Comparison of ENCODE assay signal across 1 cellular context in the genomic region with DNA sequence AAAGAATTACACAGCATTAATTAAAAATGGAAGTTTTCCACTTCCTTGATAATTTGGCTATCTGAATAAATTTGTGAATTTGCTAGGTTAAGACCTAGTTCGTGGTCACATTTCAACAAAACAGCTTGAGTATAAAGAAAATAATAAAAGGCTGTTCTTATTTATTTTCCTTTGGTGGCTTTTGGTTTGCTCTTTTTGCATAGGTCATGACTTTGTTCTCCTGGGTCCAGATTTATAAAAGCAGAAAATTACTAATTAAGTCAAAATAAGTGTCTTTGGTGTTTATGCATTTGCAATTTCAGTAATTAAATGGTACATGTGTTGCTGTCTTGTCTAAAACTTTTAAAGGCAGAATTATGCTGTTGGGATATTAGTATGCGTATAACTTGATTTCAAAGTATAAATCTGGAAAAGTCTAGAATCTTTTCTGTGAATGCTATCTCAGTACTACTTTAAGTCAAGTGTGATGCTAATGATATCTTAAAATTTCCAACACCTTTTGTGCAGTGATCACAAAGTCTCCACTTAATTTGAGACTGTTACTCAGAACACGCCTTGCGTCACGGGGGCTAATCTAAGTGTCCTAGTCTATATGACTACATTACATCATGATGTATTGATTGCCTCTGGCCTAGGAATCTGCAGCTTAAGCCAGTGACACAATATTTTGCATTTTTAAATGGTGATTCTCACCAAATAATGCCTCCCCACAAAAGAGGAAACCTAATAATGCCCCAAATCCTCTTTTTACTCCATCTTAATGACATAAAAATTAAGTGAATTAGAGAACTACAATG.
TF ChIP-seq lines count a peak whose summit lies in the region.

No MANE protein-coding gene starts in this region.

TF ChIP-seq in GM23338, 12 proteins besides CTCF, POLR2A, EP300 and RAD21 (continued from another document):
- TF ChIP-seq, protein P1, sequence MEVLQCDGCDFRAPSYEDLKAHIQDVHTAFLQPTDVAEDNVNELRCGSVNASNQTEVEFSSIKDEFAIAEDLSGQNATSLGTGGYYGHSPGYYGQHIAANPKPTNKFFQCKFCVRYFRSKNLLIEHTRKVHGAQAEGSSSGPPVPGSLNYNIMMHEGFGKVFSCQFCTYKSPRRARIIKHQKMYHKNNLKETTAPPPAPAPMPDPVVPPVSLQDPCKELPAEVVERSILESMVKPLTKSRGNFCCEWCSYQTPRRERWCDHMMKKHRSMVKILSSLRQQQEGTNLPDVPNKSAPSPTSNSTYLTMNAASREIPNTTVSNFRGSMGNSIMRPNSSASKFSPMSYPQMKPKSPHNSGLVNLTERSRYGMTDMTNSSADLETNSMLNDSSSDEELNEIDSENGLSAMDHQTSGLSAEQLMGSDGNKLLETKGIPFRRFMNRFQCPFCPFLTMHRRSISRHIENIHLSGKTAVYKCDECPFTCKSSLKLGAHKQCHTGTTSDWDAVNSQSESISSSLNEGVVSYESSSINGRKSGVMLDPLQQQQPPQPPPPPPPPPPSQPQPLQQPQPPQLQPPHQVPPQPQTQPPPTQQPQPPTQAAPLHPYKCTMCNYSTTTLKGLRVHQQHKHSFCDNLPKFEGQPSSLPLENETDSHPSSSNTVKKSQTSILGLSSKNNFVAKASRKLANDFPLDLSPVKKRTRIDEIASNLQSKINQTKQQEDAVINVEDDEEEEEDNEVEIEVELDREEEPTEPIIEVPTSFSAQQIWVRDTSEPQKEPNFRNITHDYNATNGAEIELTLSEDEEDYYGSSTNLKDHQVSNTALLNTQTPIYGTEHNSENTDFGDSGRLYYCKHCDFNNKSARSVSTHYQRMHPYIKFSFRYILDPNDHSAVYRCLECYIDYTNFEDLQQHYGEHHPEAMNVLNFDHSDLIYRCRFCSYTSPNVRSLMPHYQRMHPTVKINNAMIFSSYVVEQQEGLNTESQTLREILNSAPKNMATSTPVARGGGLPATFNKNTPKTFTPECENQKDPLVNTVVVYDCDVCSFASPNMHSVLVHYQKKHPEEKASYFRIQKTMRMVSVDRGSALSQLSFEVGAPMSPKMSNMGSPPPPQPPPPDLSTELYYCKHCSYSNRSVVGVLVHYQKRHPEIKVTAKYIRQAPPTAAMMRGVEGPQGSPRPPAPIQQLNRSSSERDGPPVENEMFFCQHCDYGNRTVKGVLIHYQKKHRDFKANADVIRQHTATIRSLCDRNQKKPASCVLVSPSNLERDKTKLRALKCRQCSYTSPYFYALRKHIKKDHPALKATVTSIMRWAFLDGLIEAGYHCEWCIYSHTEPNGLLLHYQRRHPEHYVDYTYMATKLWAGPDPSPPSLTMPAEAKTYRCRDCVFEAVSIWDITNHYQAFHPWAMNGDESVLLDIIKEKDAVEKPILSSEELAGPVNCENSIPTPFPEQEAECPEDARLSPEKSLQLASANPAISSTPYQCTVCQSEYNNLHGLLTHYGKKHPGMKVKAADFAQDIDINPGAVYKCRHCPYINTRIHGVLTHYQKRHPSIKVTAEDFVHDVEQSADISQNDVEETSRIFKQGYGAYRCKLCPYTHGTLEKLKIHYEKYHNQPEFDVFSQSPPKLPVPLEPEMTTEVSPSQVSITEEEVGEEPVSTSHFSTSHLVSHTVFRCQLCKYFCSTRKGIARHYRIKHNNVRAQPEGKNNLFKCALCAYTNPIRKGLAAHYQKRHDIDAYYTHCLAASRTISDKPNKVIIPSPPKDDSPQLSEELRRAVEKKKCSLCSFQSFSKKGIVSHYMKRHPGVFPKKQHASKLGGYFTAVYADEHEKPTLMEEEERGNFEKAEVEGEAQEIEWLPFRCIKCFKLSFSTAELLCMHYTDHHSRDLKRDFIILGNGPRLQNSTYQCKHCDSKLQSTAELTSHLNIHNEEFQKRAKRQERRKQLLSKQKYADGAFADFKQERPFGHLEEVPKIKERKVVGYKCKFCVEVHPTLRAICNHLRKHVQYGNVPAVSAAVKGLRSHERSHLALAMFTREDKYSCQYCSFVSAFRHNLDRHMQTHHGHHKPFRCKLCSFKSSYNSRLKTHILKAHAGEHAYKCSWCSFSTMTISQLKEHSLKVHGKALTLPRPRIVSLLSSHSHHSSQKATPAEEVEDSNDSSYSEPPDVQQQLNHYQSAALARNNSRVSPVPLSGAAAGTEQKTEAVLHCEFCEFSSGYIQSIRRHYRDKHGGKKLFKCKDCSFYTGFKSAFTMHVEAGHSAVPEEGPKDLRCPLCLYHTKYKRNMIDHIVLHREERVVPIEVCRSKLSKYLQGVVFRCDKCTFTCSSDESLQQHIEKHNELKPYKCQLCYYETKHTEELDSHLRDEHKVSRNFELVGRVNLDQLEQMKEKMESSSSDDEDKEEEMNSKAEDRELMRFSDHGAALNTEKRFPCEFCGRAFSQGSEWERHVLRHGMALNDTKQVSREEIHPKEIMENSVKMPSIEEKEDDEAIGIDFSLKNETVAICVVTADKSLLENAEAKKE (CRISPR knock-in tag; IDR thresholded peaks at IDR 0.05), result no peak
- TF ChIP-seq CREB1 (CRISPR knock-in tag; IDR thresholded peaks at IDR 0.05; ENCODE audit: low read depth) (no peak), POLR2AphosphoS5 (IDR thresholded peaks at IDR 0.05; ENCODE audit: low read depth) (no peak), NANOG (IDR thresholded peaks at IDR 0.05; ENCODE audit: borderline replicate concordance) (no peak), EZH2phosphoT487 (IDR thresholded peaks at IDR 0.05; ENCODE audit: unreplicated experiment) (no peak), ZNF331 (CRISPR knock-in tag; IDR thresholded peaks at IDR 0.05; ENCODE audit: low read depth) (no peak)
- TF ChIP-seq, protein P2, sequence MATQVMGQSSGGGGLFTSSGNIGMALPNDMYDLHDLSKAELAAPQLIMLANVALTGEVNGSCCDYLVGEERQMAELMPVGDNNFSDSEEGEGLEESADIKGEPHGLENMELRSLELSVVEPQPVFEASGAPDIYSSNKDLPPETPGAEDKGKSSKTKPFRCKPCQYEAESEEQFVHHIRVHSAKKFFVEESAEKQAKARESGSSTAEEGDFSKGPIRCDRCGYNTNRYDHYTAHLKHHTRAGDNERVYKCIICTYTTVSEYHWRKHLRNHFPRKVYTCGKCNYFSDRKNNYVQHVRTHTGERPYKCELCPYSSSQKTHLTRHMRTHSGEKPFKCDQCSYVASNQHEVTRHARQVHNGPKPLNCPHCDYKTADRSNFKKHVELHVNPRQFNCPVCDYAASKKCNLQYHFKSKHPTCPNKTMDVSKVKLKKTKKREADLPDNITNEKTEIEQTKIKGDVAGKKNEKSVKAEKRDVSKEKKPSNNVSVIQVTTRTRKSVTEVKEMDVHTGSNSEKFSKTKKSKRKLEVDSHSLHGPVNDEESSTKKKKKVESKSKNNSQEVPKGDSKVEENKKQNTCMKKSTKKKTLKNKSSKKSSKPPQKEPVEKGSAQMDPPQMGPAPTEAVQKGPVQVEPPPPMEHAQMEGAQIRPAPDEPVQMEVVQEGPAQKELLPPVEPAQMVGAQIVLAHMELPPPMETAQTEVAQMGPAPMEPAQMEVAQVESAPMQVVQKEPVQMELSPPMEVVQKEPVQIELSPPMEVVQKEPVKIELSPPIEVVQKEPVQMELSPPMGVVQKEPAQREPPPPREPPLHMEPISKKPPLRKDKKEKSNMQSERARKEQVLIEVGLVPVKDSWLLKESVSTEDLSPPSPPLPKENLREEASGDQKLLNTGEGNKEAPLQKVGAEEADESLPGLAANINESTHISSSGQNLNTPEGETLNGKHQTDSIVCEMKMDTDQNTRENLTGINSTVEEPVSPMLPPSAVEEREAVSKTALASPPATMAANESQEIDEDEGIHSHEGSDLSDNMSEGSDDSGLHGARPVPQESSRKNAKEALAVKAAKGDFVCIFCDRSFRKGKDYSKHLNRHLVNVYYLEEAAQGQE (IDR thresholded peaks at IDR 0.05; ENCODE audit: unreplicated experiment), result no peak
